Comparison of ENCODE assay signal across 18 cellular contexts in the genomic region with DNA sequence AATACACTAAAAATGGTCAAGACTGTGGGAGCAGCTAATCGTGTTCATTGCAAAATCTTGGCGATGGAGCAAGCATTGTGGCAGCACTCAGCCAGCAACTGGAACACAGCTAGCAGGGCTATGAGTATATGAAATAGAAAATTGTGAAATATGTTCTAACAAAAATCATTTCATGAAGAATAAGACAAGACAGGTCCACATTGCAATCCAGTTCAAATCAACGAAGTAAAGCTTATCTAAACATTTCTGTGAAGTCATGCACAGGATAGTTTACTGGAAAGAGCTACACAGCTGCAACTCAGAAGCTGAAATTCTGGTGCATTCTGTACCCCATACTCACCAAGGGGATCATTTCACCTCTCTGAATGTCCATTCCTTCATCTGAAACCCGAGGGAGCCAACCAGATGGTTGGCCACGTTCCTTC. TPM values are rescaled to one million over a fixed set of nuclear protein-coding genes. Genes with fewer than 3 reads are reported as not detected.
DNase-seq lines count a peak whose midpoint lies in the region; ATAC-seq and TF ChIP-seq lines count a peak whose summit lies in the region.
"Had no signal": no experiment of that assay in that cellular context is flagged by ENCODE, and none has a peak within 500 bp of the region (broad histone marks: within the 10 kb centered on the region; RNA-seq: fewer than 3 reads in every experiment).

No MANE protein-coding gene starts in this region.

- no peak overlapping the region for H3K4me2 ChIP-seq in fibroblast of lung (ENCODE audit: extremely low read depth, insufficient read depth, low read length)

- TF ChIP-seq POLR2A in NB4 (IDR thresholded peaks at IDR 0.05; ENCODE audit: extremely low read depth, insufficient read length), result no peak

- H3K4me3 ChIP-seq in NB4 (ENCODE audit: low read depth, low read length), result no peak overlapping the region
- H3K4me3 ChIP-seq in fibroblast of lung (replicated peaks in 1 of 4; ENCODE audit: control extremely low read depth in 1 of 4, insufficient read depth in 1 of 4, low read depth in 3 of 4, low read length in 4 of 4), result no peak overlapping the region
- no peak overlapping the region for H3K4me3 ChIP-seq in skeletal muscle tissue (ENCODE audit: low read length in 3 of 3)
- H3K4me3 ChIP-seq: psoas muscle, transverse colon had no signal

- H4K20me1 ChIP-seq in fibroblast of lung (ENCODE audit: control insufficient read depth, extremely low read depth, insufficient read depth, low read length), result no peaks in the 10 kb centered on the region

- ATAC-seq in GM18909 (IDR thresholded peaks at IDR 0.05; ENCODE audit: poor library complexity, unreplicated experiment), result no peak
- ATAC-seq: left colon, psoas muscle had no signal

- H3K36me3 ChIP-seq in fibroblast of lung (ENCODE audit: control insufficient read depth, insufficient read depth, low read length), result no peaks in the 10 kb centered on the region
- H3K36me3 ChIP-seq in skeletal muscle tissue (ENCODE audit: control insufficient read depth in 3 of 3, insufficient read depth in 3 of 3, low read length in 3 of 3), result no peaks in the 10 kb centered on the region
- H3K36me3 ChIP-seq: transverse colon had no signal

- no peak overlapping the region for H3K9ac ChIP-seq in fibroblast of lung (ENCODE audit: insufficient read depth, low read length)
- H3K9ac ChIP-seq in skeletal muscle tissue (ENCODE audit: low read depth in 1 of 3, low read length in 3 of 3), result no peak overlapping the region

- H3K27ac ChIP-seq in fibroblast of lung (ENCODE audit: insufficient read depth, low read length) (peak overlapping the region; percentile 15), skeletal muscle tissue (ENCODE audit: low read depth, low read length) (peak overlapping the region; percentile 49)
- H3K27ac ChIP-seq: 22Rv1, VCaP had no signal

- DNase-seq in DMS 273 (lab: John Stamatoyannopoulos, UW; ENCODE audit: unreplicated experiment) (peak; percentile 9), DMS 273 treated with DMSO at 0.1 percent for 48 hours (lab: John Stamatoyannopoulos, UW) (no peak), NB4 (ENCODE audit: low read depth) (peak; percentile 79), fibroblast of lung (ENCODE audit: low read depth in 2 of 2) (peak in 1 of 2 donors; percentile 97), DMS153 (lab: John Stamatoyannopoulos, UW) (no peak)
- DNase-seq in activated naive CD4-positive, alpha-beta T cell (lab: John Stamatoyannopoulos, UW), result no peak
- DNase-seq: Caco-2; effector memory CD4-positive, alpha-beta T cell; hippocampal formation; left colon; NCI-H2171 treated with DMSO at 0.1 percent for 48 hours; stimulated activated CD8-positive, alpha-beta memory T cell treated with anti-CD3 and anti-CD28 coated beads, Interleukin-4, amount 100 ng/mL, for 48 hours; transverse colon had no signal

- H3K27me3 ChIP-seq in fibroblast of lung (ENCODE audit: control insufficient read depth, insufficient read depth, low read length), result no peaks in the 10 kb centered on the region
- no peaks in the 10 kb centered on the region for H3K27me3 ChIP-seq in skeletal muscle tissue (ENCODE audit: control insufficient read depth in 3 of 3, insufficient read depth in 3 of 3, low read length in 3 of 3)
- H3K27me3 ChIP-seq: transverse colon had no signal

- no peak overlapping the region for H2AFZ ChIP-seq in fibroblast of lung (ENCODE audit: low read length)

- no peaks in the 10 kb centered on the region for H3K9me3 ChIP-seq in fibroblast of lung (ENCODE audit: control insufficient read depth, insufficient read depth, low read depth, low read length)
- no peaks in the 10 kb centered on the region for H3K9me3 ChIP-seq in skeletal muscle tissue (ENCODE audit: control insufficient read depth in 3 of 3, low read length in 3 of 3)
- H3K9me3 ChIP-seq: Caco-2, psoas muscle, transverse colon had no signal

- peaks cover 5% of the 10 kb centered on the region for H3K4me1 ChIP-seq in fibroblast of lung (ENCODE audit: control insufficient read depth, extremely low read depth, insufficient read depth, low read length)
- peaks cover 5 to 8% (median 6%) of the 10 kb centered on the region in 3 donors for H3K4me1 ChIP-seq in skeletal muscle tissue (ENCODE audit: control insufficient read depth in 3 of 3, insufficient read depth in 3 of 3, low read length in 3 of 3)
- H3K4me1 ChIP-seq: Caco-2 had no signal

- no peak for TF ChIP-seq CTCF in NB4 (IDR thresholded peaks at IDR 0.05; ENCODE audit: low read depth, low read length)
- no peak for TF ChIP-seq CTCF in fibroblast of lung (conservative IDR thresholded peaks at IDR 0.05 in 1 of 2, IDR thresholded peaks at IDR 0.05 in 1 of 2; ENCODE audit: low read depth in 1 of 2, low read length in 2 of 2)

- no peaks in the 10 kb centered on the region for H3K79me2 ChIP-seq in fibroblast of lung (ENCODE audit: control insufficient read depth, insufficient read depth, low read length)

RNA-seq across cellular contexts. Expression of gene NFIL3, which starts 5.3 kb away (rescaled TPM):
- total RNA-seq in fibroblast of lung (62.3 and 70.1 TPM in 2 replicates), skeletal muscle tissue (15.1 TPM)
- polyA plus RNA-seq in fibroblast of lung, result 43.2 and 58.7 TPM in 2 replicates
- polyA plus RNA-seq in fibroblast of lung (2012), result 38.6 and 47.1 TPM in 2 replicates
- 5.3 and 7.1 TPM in 2 replicates for polyA minus RNA-seq in fibroblast of lung (ENCODE audit: low replicate concordance)

Comparison
In these comparisons a context has a peak if more than half of its experiments do, and no peak if none do; other contexts are left out.
1. DNase-seq: peak in DMS 273 (single experiment) and NB4 (single experiment); none in DMS 273 treated with DMSO at 0.1 percent for 48 hours (single experiment), DMS153 (single experiment) and activated naive CD4-positive, alpha-beta T cell (0 of 4).